10 cellular contexts compared by ENCODE assay signal in the genomic region with DNA sequence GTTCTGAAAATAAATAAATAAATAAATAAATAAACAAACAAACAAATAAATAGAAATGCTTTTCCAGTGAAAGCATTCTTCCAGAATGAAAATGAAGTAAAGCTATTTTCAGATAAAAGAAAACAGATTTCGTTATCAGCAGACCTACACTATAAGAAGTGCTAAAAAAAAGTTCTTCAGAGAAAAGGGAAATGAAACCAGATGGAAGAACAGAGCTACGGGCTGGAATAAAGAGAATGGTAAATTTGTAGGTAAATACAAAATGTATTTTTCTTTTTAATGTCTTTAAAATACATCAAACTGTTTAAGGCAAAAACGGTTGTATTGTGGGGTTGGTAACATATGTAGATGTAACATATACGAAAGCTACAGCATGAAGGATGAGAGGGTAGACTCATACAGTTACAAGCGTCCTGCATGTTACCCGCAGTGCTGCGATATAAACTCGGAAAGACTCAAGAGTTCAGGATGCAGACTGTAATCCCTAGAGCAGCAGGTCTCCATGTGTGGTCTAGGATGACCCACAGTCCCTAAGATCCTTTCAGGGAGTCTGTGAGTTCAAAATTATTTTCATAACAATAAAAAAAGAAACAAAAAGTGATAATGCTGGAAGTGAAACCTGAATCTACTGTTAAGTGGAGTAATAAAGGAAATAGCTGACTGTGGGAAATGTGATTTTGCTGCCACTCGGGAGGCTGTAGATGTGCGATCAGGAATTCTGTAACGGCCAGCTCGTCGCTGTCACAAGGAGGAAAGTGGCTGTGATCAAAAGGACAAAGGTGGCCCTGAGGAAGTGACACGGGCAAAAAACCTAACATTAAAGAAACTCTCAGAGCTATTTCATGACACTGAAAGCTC. TPM values are rescaled to one million over a fixed set of nuclear protein-coding genes. Genes with fewer than 3 reads are reported as not detected.
DNase-seq lines count a peak whose midpoint lies in the region; ATAC-seq and TF ChIP-seq lines count a peak whose summit lies in the region.
"Had no signal": no experiment of that assay in that cellular context is flagged by ENCODE, and none has a peak within 500 bp of the region (broad histone marks: within the 10 kb centered on the region; RNA-seq: fewer than 3 reads in every experiment).

No MANE protein-coding gene starts in this region.

- ATAC-seq in GM18868 (IDR thresholded peaks at IDR 0.05; ENCODE audit: unreplicated experiment), result peak; percentile 27

- POLR2A ChIA-PET in OCI-LY7 (lab: Charles Lee), result interaction anchor here (0.8 to 1.3 kb wide), 4 partner anchors 9 to 498 kb away, joined by 3 read pairs; no protein-coding TSS in a partner anchor

- TF ChIP-seq CTCF in OCI-LY7 (conservative IDR thresholded peaks at IDR 0.05; ENCODE audit: low read length), result no peak
- no peak for TF ChIP-seq CTCF in ovary (IDR thresholded peaks at IDR 0.05)
- TF ChIP-seq CTCF in tibial nerve (IDR thresholded peaks at IDR 0.05), result no peak

- peak overlapping the region; percentile 77 to 98 (median 86) for H3K4me2 ChIP-seq in BLaER1 treated with 17β-estradiol and CSF1 and Interleukin-3, amounts not matched to agents 10 nM and 100 nM
- peak overlapping the region; percentile 82 for H3K4me2 ChIP-seq in OCI-LY7 (ENCODE audit: low read length)

- DNase-seq in OCI-LY7 (ENCODE audit: low spot score) (peak; percentile 42), immature natural killer cell (no peak), ovary (no peak), 8988T (no peak), SHP77 (lab: John Stamatoyannopoulos, UW) (no peak), tibial nerve (ENCODE audit: low spot score in 2 of 2) (no peak)
- DNase-seq: activated CD8-positive, alpha-beta memory T cell treated with anti-CD3 and anti-CD28 coated beads for 24 hours; NCI-H446 had no signal

- H3K4me1 Mint-ChIP-seq in immature natural killer cell, result peaks cover 20% of the 10 kb centered on the region in 2 donors

- H3K27me3 ChIP-seq in BLaER1 treated with 17β-estradiol and CSF1 and Interleukin-3, amounts not matched to agents 10 nM and 100 nM, result no peaks in the 10 kb centered on the region
- H3K27me3 ChIP-seq in ovary (no peaks in the 10 kb centered on the region), tibial nerve (no peaks in the 10 kb centered on the region)

- peaks cover 63 to 82% (median 73%) of the 10 kb centered on the region in 10 experiments for H3K4me1 ChIP-seq in BLaER1 treated with 17β-estradiol and CSF1 and Interleukin-3, amounts not matched to agents 10 nM and 100 nM
- H3K4me1 ChIP-seq in OCI-LY7 (ENCODE audit: insufficient read depth, low read length, poor library complexity, severe bottlenecking), result peaks cover 63% of the 10 kb centered on the region
- H3K4me1 ChIP-seq in ovary (ENCODE audit: insufficient read depth), result peaks cover 4% of the 10 kb centered on the region
- H3K4me1 ChIP-seq in tibial nerve, result peaks cover 0 to 22% (median 14%) of the 10 kb centered on the region in 4 donors

- peaks cover 9 to 23% (median 12%) of the 10 kb centered on the region in 3 donors for H3K27me3 Mint-ChIP-seq in immature natural killer cell (ENCODE audit: low read depth in 3 of 3)

- peaks cover 0 to 7% (median 0%) of the 10 kb centered on the region in 3 donors for H3K36me3 Mint-ChIP-seq in immature natural killer cell

- H4K20me1 ChIP-seq in BLaER1 treated with 17β-estradiol and CSF1 and Interleukin-3, amounts not matched to agents 10 nM and 100 nM, result no peaks in the 10 kb centered on the region
- no peaks in the 10 kb centered on the region for H4K20me1 ChIP-seq in OCI-LY7 (ENCODE audit: insufficient read depth, low read length)

- intact Hi-C loops in OCI-LY7 (cut with micrococcal nuclease; ENCODE audit: unreplicated experiment) (no loop called here), ovary (cut with DNase I) (no loop called here)

- CTCF ChIA-PET in OCI-LY7 (lab: Charles Lee; ENCODE audit: unreplicated experiment), result interaction anchor here (0.7 kb wide), 1 partner anchor 125 kb away, joined by 3 read pairs; no protein-coding TSS in a partner anchor

- peak overlapping the region in 4 of 5 donors; percentile 8 to 54 (median 42) for H3K4me3 Mint-ChIP-seq in immature natural killer cell

- WGBS in ovary, 3 donors, result 30 to 45% (median 44%) methylated on average over 14 of the region's 14 CpGs
- 40 to 42% methylated on average over 14 of the region's 14 CpGs for WGBS in tibial nerve, 2 donors

- peak overlapping the region; percentile 99 for H2AFZ ChIP-seq in OCI-LY7 (ENCODE audit: low read length)

- H3K36me3 ChIP-seq in BLaER1 treated with 17β-estradiol and CSF1 and Interleukin-3, amounts not matched to agents 10 nM and 100 nM, result no peaks in the 10 kb centered on the region
- H3K36me3 ChIP-seq in OCI-LY7 (ENCODE audit: insufficient read depth, low read length), result no peaks in the 10 kb centered on the region
- no peaks in the 10 kb centered on the region for H3K36me3 ChIP-seq in ovary
- H3K36me3 ChIP-seq in tibial nerve, result no peaks in the 10 kb centered on the region

- TF ChIP-seq EP300 in ovary (IDR thresholded peaks at IDR 0.05) (no peak), tibial nerve (IDR thresholded peaks at IDR 0.05) (no peak)

- H3K4me3 ChIP-seq in BLaER1 treated with 17β-estradiol and CSF1 and Interleukin-3, amounts not matched to agents 10 nM and 100 nM, result peak overlapping the region; percentile 38 to 68 (median 54); a peak in 19 of 20 replicates
- H3K4me3 ChIP-seq in OCI-LY7 (ENCODE audit: low read depth, low read length, poor library complexity, severe bottlenecking) (peak overlapping the region; percentile 62), ovary (no peak overlapping the region), tibial nerve (peak overlapping the region in 2 of 4 donors; percentile 26 to 40)

- H3K27ac Mint-ChIP-seq in immature natural killer cell, result no peak overlapping the region

- no TSS peak for BruUV-seq in OCI-LY7 (replicated peaks; lab: Mats Ljungman, UMichigan)

- H3K9me2 ChIP-seq in OCI-LY7 (ENCODE audit: insufficient read depth, low read length), result no peaks in the 10 kb centered on the region

- H3K9ac ChIP-seq in BLaER1 treated with 17β-estradiol and CSF1 and Interleukin-3, amounts not matched to agents 10 nM and 100 nM, result peak overlapping the region; percentile 44 to 76 (median 66); a peak in 21 of 22 replicates

- no peaks in the 10 kb centered on the region for H3K79me2 ChIP-seq in OCI-LY7 (ENCODE audit: insufficient read depth, low read depth, low read length)

- H3K9me3 Mint-ChIP-seq in immature natural killer cell, result peaks cover 0 to 1% (median 0%) of the 10 kb centered on the region in 6 donors

- TF ChIP-seq POLR2A in ovary (IDR thresholded peaks at IDR 0.05) (no peak), tibial nerve (IDR thresholded peaks at IDR 0.05) (no peak)

- H3K9me3 ChIP-seq in BLaER1 treated with 17β-estradiol and CSF1 and Interleukin-3, amounts not matched to agents 10 nM and 100 nM (replicated peaks in 1 of 11), result no peaks in the 10 kb centered on the region
- H3K9me3 ChIP-seq in OCI-LY7 (ENCODE audit: low read length), result no peaks in the 10 kb centered on the region
- no peaks in the 10 kb centered on the region for H3K9me3 ChIP-seq in ovary
- H3K9me3 ChIP-seq in tibial nerve, result no peaks in the 10 kb centered on the region

- peak overlapping the region in 10 of 11 experiments; percentile 28 to 76 (median 71); a peak in 21 of 22 replicates for H3K27ac ChIP-seq in BLaER1 treated with 17β-estradiol and CSF1 and Interleukin-3, amounts not matched to agents 10 nM and 100 nM
- H3K27ac ChIP-seq in OCI-LY7 (ENCODE audit: low read depth, low read length, poor library complexity, severe bottlenecking), result peak overlapping the region; percentile 58
- H3K27ac ChIP-seq in ovary, result no peak overlapping the region
- H3K27ac ChIP-seq in tibial nerve, result peak overlapping the region in 2 of 4 donors; percentile 6 to 61

RNA-seq across cellular contexts. Expression of a gene that starts 5.3 kb away (rescaled TPM):
- total RNA-seq in OCI-LY7 (2014; rRNA removed; shearing (Covaris generic)), result 28.8 and 34.0 TPM in 2 replicates
- total RNA-seq in OCI-LY7 (2022) (20.6 and 29.9 TPM in 2 replicates), ovary (10 to 100 TPM; 34.2 to 49.7 (median 43.5) TPM), tibial nerve (100 to 1,000 TPM in 1 of 4 donors, 10 to 100 TPM in 3; 36.0 to 102 (median 53.5) TPM)
- polyA plus RNA-seq in immature natural killer cell (under 1 TPM in 1 of 3 donors, not detected in 2; 0.10 TPM), ovary (10 to 100 TPM; 30.3 to 69.0 TPM)

Comparison
In these comparisons a context has a peak if more than half of its experiments do, and no peak if none do; other contexts are left out.
1. H3K27ac ChIP-seq: peak in BLaER1 treated with 17β-estradiol and CSF1 and Interleukin-3, amounts not matched to agents 10 nM and 100 nM (10 of 11) and OCI-LY7 (single experiment); none in ovary (0 of 2).